In genomic region chr2:72316774-72317173, GRCh38 we compare ENCODE assay signal across 24 cellular contexts.
"Had no signal": no experiment of that assay in that cellular context is flagged by ENCODE, and none has a peak within 500 bp of the region (broad histone marks: within the 10 kb centered on the region; RNA-seq: fewer than 3 reads in every experiment).

No MANE protein-coding gene starts in this region.

- H3K4me3 ChIP-seq: breast epithelium, MG63, PC-9, SJCRH30 had no signal

- H3K36me3 ChIP-seq: breast epithelium, MG63, SJCRH30 had no signal

- ATAC-seq: activated CD4-positive, alpha-beta T cell treated with anti-CD3 and anti-CD28 coated beads for 36 hours; activated CD8-positive, alpha-beta T cell treated with anti-CD3 and anti-CD28 coated beads for 36 hours had no signal

- DNase-seq: activated CD4-positive, alpha-beta T cell treated with anti-CD3 and anti-CD28 coated beads for 36 hours; activated CD8-positive, alpha-beta memory T cell treated with anti-CD3 and anti-CD28 coated beads, Interleukin-2, amount 50 U/mL, for 4 hours; activated CD8-positive, alpha-beta T cell treated with anti-CD3 and anti-CD28 coated beads for 36 hours; activated naive CD4-positive, alpha-beta T cell treated with anti-CD3 and anti-CD28 coated beads, Interleukin-2, amount 50 U/mL, for 16 hours; aorta; central memory CD4-positive, alpha-beta T cell; MG63; MV-4-11; NCI-H1092 treated with DMSO at 0.1 percent for 48 hours; NCI-H1417 treated with DMSO at 0.1 percent for 48 hours; NCI-H187; NCI-H2081; NCI-H2171; NCI-H2227 treated with DMSO at 0.1 percent for 48 hours; NCI-H446 treated with DMSO at 0.1 percent for 48 hours; NCI-H524 treated with DMSO at 0.1 percent for 48 hours; NCI-H774; PC-9; SJCRH30; SK-N-SH; T-helper 1 cell had no signal

- H3K27me3 ChIP-seq: breast epithelium, MG63, SJCRH30 had no signal

- H3K9me3 ChIP-seq: breast epithelium, MG63, SJCRH30, SK-N-SH had no signal

- H3K4me1 ChIP-seq: breast epithelium, SJCRH30 had no signal

- H3K4me3 Mint-ChIP-seq: activated CD4-positive, alpha-beta T cell treated with anti-CD3 and anti-CD28 coated beads for 36 hours; activated CD8-positive, alpha-beta T cell treated with anti-CD3 and anti-CD28 coated beads for 36 hours had no signal

- H3K4me1 Mint-ChIP-seq: activated CD4-positive, alpha-beta T cell treated with anti-CD3 and anti-CD28 coated beads for 36 hours had no signal

- H3K27me3 Mint-ChIP-seq: activated CD4-positive, alpha-beta T cell treated with anti-CD3 and anti-CD28 coated beads for 36 hours; activated CD8-positive, alpha-beta T cell treated with anti-CD3 and anti-CD28 coated beads for 36 hours had no signal

- H3K27ac Mint-ChIP-seq: activated CD4-positive, alpha-beta T cell treated with anti-CD3 and anti-CD28 coated beads for 36 hours; activated CD8-positive, alpha-beta T cell treated with anti-CD3 and anti-CD28 coated beads for 36 hours had no signal

- H3K27ac ChIP-seq: breast epithelium, KMS-11, PC-9, SJCRH30, VCaP had no signal
